Comparison of ENCODE assay signal across 9 cellular contexts in the genomic region with DNA sequence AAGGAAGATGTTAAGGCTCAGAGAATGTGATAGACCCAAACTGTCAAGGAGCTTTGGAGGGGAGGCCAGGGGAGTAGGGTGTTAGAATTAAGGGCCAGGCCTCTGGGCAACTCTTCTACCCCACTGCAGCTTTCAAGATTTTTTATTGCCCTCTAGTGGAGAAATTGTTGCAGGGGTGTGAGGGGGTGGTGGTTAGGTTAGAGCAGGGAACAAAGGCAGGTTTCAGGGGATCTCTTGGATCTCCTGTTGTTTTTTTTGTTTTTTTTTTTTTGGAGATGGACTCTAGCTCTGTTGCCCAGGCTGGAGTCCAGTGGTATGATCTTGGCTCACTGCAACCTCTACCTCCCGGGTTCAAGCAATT. TPM values are rescaled to one million over a fixed set of nuclear protein-coding genes. Genes with fewer than 3 reads are reported as not detected.
DNase-seq lines count a peak whose midpoint lies in the region; ATAC-seq and TF ChIP-seq lines count a peak whose summit lies in the region.
"Had no signal": no experiment of that assay in that cellular context is flagged by ENCODE, and none has a peak within 500 bp of the region (broad histone marks: within the 10 kb centered on the region; RNA-seq: fewer than 3 reads in every experiment).

No MANE protein-coding gene starts in this region.

- no peak overlapping the region for H2AFZ ChIP-seq in PC-3 (ENCODE audit: low read length)

- peaks cover 17% of the 10 kb centered on the region for H3K36me3 ChIP-seq in PC-3 (ENCODE audit: low read depth, low read length)
- peaks cover 5 to 17% of the 10 kb centered on the region in 2 donors for H3K36me3 ChIP-seq in ascending aorta

- no TSS peak for BruUV-seq in PC-3 (replicated peaks; lab: Mats Ljungman, UMichigan)

- POLR2A ChIA-PET in PC-3 (lab: Charles Lee; ENCODE audit: unreplicated experiment) = no interaction called here

- H3K4me3 ChIP-seq in GM12865 (ENCODE audit: low read depth, low read length) (no peak overlapping the region), PC-3 (ENCODE audit: low read length) (no peak overlapping the region), fibroblast of pulmonary artery (replicated peaks; ENCODE audit: low read depth, low read length) (no peak overlapping the region), ascending aorta (no peak overlapping the region)

- no peak for ATAC-seq in PC-3
- no peak for ATAC-seq in GM18520 (IDR thresholded peaks at IDR 0.05; ENCODE audit: unreplicated experiment)

- peak; percentile 64 to 65 for DNase-seq in AML-193 (lab: John Stamatoyannopoulos, UW)
- peak; percentile 37 for DNase-seq in GM12865 (ENCODE audit: low read depth)
- DNase-seq in PC-3 = peak; percentile 63
- DNase-seq in fibroblast of pulmonary artery (ENCODE audit: low read depth) = no peak
- no peak for DNase-seq in ascending aorta (ENCODE audit: low spot score in 2 of 2)
- DNase-seq in H4 (ENCODE audit: low spot score) = no peak
- DNase-seq in stimulated activated CD8-positive, alpha-beta memory T cell treated with anti-CD3 and anti-CD28 coated beads, Interleukin-4, amount 100 ng/mL, for 48 hours = no peak

- H3K27me3 ChIP-seq in PC-3 (ENCODE audit: low read length) = peaks cover 30% of the 10 kb centered on the region
- H3K27me3 ChIP-seq in ascending aorta = no peaks in the 10 kb centered on the region

- H3K9me3 ChIP-seq in PC-3 (ENCODE audit: low read length) = no peaks in the 10 kb centered on the region
- no peaks in the 10 kb centered on the region for H3K9me3 ChIP-seq in ascending aorta

- intact Hi-C loops in PC-3 (cut with micrococcal nuclease) = no loop called here
- intact Hi-C loops in ascending aorta (cut with DNase I) = loop anchor here (5.0 kb wide), 1 partner anchor 675 kb away; the partner anchor contains the start of gene MTMR14

- no peak overlapping the region for H3K27ac ChIP-seq in PC-3 (ENCODE audit: low read length)
- no peak overlapping the region for H3K27ac ChIP-seq in ascending aorta

- TF ChIP-seq CTCF in GM12865 (IDR thresholded peaks at IDR 0.05; ENCODE audit: insufficient read depth, low read depth, low read length, missing control alignments) (peak; percentile 50), PC-3 (conservative IDR thresholded peaks at IDR 0.05; ENCODE audit: low read depth, low read length) (peak; percentile 63), fibroblast of pulmonary artery (IDR thresholded peaks at IDR 0.05; ENCODE audit: low read length, missing control alignments) (peak; percentile 41), ascending aorta (IDR thresholded peaks at IDR 0.05) (no peak)

- H4K20me1 ChIP-seq in PC-3 (ENCODE audit: low read length) = peaks cover 15% of the 10 kb centered on the region; the same call in 1 of the 2 replicates

- H3K4me2 ChIP-seq in PC-3 (ENCODE audit: low read length) = no peak overlapping the region

- H3F3A ChIP-seq in PC-3 (ENCODE audit: low read length, unreplicated experiment) = no peaks in the 10 kb centered on the region

- H3K4me1 ChIP-seq in PC-3 (ENCODE audit: insufficient read depth, low read length) = no peaks in the 10 kb centered on the region; the same call in 1 of the 2 replicates
- peaks cover 8 to 14% of the 10 kb centered on the region in 2 donors for H3K4me1 ChIP-seq in ascending aorta

- H3K9me2 ChIP-seq in PC-3 (replicated peaks; ENCODE audit: low read length) = no peaks in the 10 kb centered on the region

- peaks cover 32% of the 10 kb centered on the region for H3K79me2 ChIP-seq in PC-3 (ENCODE audit: low read length)

- CTCF ChIA-PET in PC-3 (lab: Charles Lee) = no interaction called here

- no peak overlapping the region for H3K9ac ChIP-seq in PC-3 (ENCODE audit: low read length)

RNA-seq across cellular contexts. Expression of gene SEC13, which starts 1.4 kb away (rescaled TPM):
- total RNA-seq in PC-3 (2014; rRNA removed) (265 and 289 TPM in 2 replicates), ascending aorta (63.0 TPM)
- total RNA-seq in H4 (2014; rRNA removed; shearing (Covaris generic)) = 176 and 203 TPM in 2 replicates

RNA-seq across cellular contexts. Expression of gene GHRL, which starts 29.6 kb away (rescaled TPM):
- total RNA-seq in PC-3 (2014; rRNA removed) = not detected in 2 replicates
- not detected for total RNA-seq in ascending aorta
- total RNA-seq in H4 (2014; rRNA removed; shearing (Covaris generic)) = not detected in 2 replicates
- total RNA-seq: NCI-H460 had no signal

Comparison
In these comparisons a context has a peak if more than half of its experiments do, and no peak if none do; other contexts are left out.
1. DNase-seq: peak in AML-193 (2 of 2), GM12865 (single experiment) and PC-3 (single experiment); none in fibroblast of pulmonary artery (single experiment), ascending aorta (0 of 2), H4 (single experiment) and stimulated activated CD8-positive, alpha-beta memory T cell treated with anti-CD3 and anti-CD28 coated beads, Interleukin-4, amount 100 ng/mL, for 48 hours (single experiment).
2. CTCF ChIP-seq: peak in GM12865 (single experiment), PC-3 (single experiment) and fibroblast of pulmonary artery (single experiment); none in ascending aorta (0 of 3).